In genomic region chr10:6088721-6089333, GRCh38 we compare ENCODE assay signal across 8 cellular contexts. TPM values are rescaled to one million over a fixed set of nuclear protein-coding genes. Genes with fewer than 3 reads are reported as not detected.
DNase-seq lines count a peak whose midpoint lies in the region; ATAC-seq and TF ChIP-seq lines count a peak whose summit lies in the region.

Gene RBM17 (plus strand): TSS chr10:6089034. CDS start chr10:6097066, 8,032 bp downstream.

- H3K4me1 ChIP-seq in OCI-LY3 (ENCODE audit: low read length): peaks cover 64% of the 10 kb centered on the region

- ATAC-seq in GM21526 (IDR thresholded peaks at IDR 0.05; ENCODE audit: low FRiP score, unreplicated experiment): peak; percentile 75

- H3K27ac ChIP-seq in OCI-LY3 (ENCODE audit: low read length): peak within 1 kb of the TSS; percentile 44

- H3K36me3 ChIP-seq in OCI-LY3 (replicated peaks; ENCODE audit: low read depth, low read length): no peaks in the 10 kb centered on the region

- no peaks in the 10 kb centered on the region for H3K27me3 ChIP-seq in OCI-LY3 (ENCODE audit: low read depth, low read length)

- H3K4me3 ChIP-seq in OCI-LY3 (ENCODE audit: low read length) (peak within 1 kb of the TSS; percentile 99), epithelial cell of esophagus (ENCODE audit: low read length) (peak within 1 kb of the TSS; percentile 94)

- TF ChIP-seq CTCF in OCI-LY3 (IDR thresholded peaks at IDR 0.05; ENCODE audit: low read depth, low read length): peak; percentile 99
- peak; percentile 99 for TF ChIP-seq CTCF in epithelial cell of esophagus (IDR thresholded peaks at IDR 0.05; ENCODE audit: insufficient read depth, low read depth, low read length, missing control alignments)

- peak within 1 kb of the TSS; percentile 95 for H3K9ac ChIP-seq in OCI-LY3 (ENCODE audit: low read length)

- no peaks in the 10 kb centered on the region for H3K9me3 ChIP-seq in OCI-LY3 (ENCODE audit: insufficient read depth, low read length)

- H4K20me1 ChIP-seq in OCI-LY3 (ENCODE audit: insufficient read depth, low read length): peaks cover 43% of the 10 kb centered on the region

- peaks cover 50% of the 10 kb centered on the region for H3K79me2 ChIP-seq in OCI-LY3 (ENCODE audit: low read length)

- peak within 1 kb of the TSS; percentile 68 for H2AFZ ChIP-seq in OCI-LY3 (ENCODE audit: low read depth, low read length)

- DNase-seq in DMS153 treated with DMSO at 0.1 percent for 48 hours (lab: John Stamatoyannopoulos, UW; ENCODE audit: unreplicated experiment) (peak; percentile 55), HuH-7.5 (ENCODE audit: low spot score) (peak; percentile 64), activated T-cell treated with anti-CD3 and anti-CD28 coated beads for 4 hours (peak; percentile 98), epithelial cell of esophagus (ENCODE audit: low read depth) (peak; percentile 96), mucosa of gallbladder (ENCODE audit: low spot score) (peak; percentile 96)
- DNase-seq in stimulated activated CD8-positive, alpha-beta memory T cell treated with anti-CD3 and anti-CD28 coated beads, Interleukin-4, amount 100 ng/mL, for 4 hours (ENCODE audit: low read depth in 2 of 2, low spot score in 1 of 2): peak; percentile 95 to 97

- H3K4me2 ChIP-seq in OCI-LY3 (ENCODE audit: low read length): peak within 1 kb of the TSS; percentile 95

RNA-seq across cellular contexts. Expression of gene RBM17, which starts in this region (rescaled TPM):
- total RNA-seq in mucosa of gallbladder: 65.5 TPM

Comparison
In these comparisons a context has a peak if more than half of its experiments do, and no peak if none do; other contexts are left out.
1. Peak in every context shown above with its lines: DNase-seq, ATAC-seq, H3K4me3 ChIP-seq and H3K27ac ChIP-seq.